In the genomic region with DNA sequence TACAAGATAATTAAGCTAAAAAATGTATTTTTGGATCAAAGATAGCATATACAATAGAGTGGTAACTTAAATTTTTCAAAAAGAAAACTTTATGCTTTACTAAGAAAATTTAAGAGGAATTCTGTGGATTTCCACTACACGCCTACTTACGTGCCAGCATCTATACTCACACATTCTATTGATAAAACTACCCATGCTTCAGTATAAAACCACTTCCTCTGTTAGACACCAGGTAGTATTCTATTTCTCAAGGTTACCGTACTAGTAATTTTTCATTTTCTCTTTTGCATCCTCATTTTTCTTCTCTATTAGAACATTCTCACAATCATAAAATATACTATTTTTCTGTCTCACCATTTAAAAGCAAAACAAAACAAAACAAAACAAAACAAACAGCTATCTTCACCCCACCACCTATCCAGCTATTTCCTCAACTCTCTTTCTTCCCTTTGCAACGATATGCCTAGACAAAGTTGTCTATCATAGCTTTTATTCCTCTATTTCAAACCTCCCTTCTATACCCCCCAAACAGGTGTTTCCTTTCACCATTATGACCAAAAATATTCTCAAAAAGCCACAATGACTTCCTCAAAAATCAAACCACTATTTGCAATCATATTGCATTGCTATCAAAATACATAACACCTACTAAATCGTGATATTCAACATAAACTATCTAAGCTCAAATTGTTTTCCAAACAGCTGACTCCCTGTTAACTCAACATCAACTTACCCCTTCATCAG, we compare ENCODE assay signal across 20 cellular contexts.
DNase-seq lines count a peak whose midpoint lies in the region; ATAC-seq and TF ChIP-seq lines count a peak whose summit lies in the region.
"Had no signal": no experiment of that assay in that cellular context is flagged by ENCODE, and none has a peak within 500 bp of the region (broad histone marks: within the 10 kb centered on the region; RNA-seq: fewer than 3 reads in every experiment).

No MANE protein-coding gene starts in this region.

- no peaks in the 10 kb centered on the region for H3K27me3 Mint-ChIP-seq in activated T-cell treated with anti-CD3 and anti-CD28 coated beads, Interleukin-2, amount 50 U/mL, for 72 hours (ENCODE audit: low read depth)
- no peaks in the 10 kb centered on the region for H3K27me3 Mint-ChIP-seq in activated CD8-positive, alpha-beta T cell treated with anti-CD3 and anti-CD28 coated beads for 36 hours
- H3K27me3 Mint-ChIP-seq: activated CD4-positive, alpha-beta T cell treated with anti-CD3 and anti-CD28 coated beads for 36 hours had no signal

- peak overlapping the region; percentile 20 to 33 for H3K4me3 Mint-ChIP-seq in activated T-cell treated with anti-CD3 and anti-CD28 coated beads, Interleukin-2, amount 50 U/mL, for 72 hours
- peak overlapping the region; percentile 2 for H3K4me3 Mint-ChIP-seq in activated CD8-positive, alpha-beta T cell treated with anti-CD3 and anti-CD28 coated beads for 36 hours
- H3K4me3 Mint-ChIP-seq: activated CD4-positive, alpha-beta T cell treated with anti-CD3 and anti-CD28 coated beads for 36 hours had no signal

- no peak overlapping the region for H3K4me2 ChIP-seq in osteoblast (ENCODE audit: insufficient read depth, low read length)

- H3K9me3 ChIP-seq in osteoblast (ENCODE audit: low read depth, low read length): peaks cover 2% of the 10 kb centered on the region
- H3K9me3 ChIP-seq: HAP-1, thoracic aorta had no signal

- no peak overlapping the region for H2AFZ ChIP-seq in osteoblast (ENCODE audit: low read length)

- H4K20me1 ChIP-seq in osteoblast (ENCODE audit: insufficient read depth, low read length): no peaks in the 10 kb centered on the region

- no peak for TF ChIP-seq CTCF in activated CD8-positive, alpha-beta T cell treated with anti-CD3 and anti-CD28 coated beads for 36 hours (IDR thresholded peaks at IDR 0.05)
- TF ChIP-seq CTCF in osteoblast (IDR thresholded peaks at IDR 0.05; ENCODE audit: extremely low read depth, low read depth, low read length): no peak

- POLR2A ChIA-PET in activated CD8-positive, alpha-beta T cell treated with anti-CD3 and anti-CD28 coated beads for 36 hours (lab: Charles Lee): no interaction called here

- no peak for ATAC-seq in activated T-cell treated with anti-CD3 and anti-CD28 coated beads, Interleukin-2, amount 50 U/mL, for 72 hours (replicated peaks in 1 of 2)
- ATAC-seq in HG03432 (IDR thresholded peaks at IDR 0.05; ENCODE audit: unreplicated experiment): peak; percentile 56
- peak; percentile 42 for ATAC-seq in activated CD8-positive, alpha-beta T cell treated with anti-CD3 and anti-CD28 coated beads for 36 hours
- no peak for ATAC-seq in GM18867 (IDR thresholded peaks at IDR 0.05; ENCODE audit: unreplicated experiment)
- ATAC-seq in HG03025 (IDR thresholded peaks at IDR 0.05; ENCODE audit: low FRiP score, unreplicated experiment): no peak
- no peak for ATAC-seq in left ventricle myocardium superior
- ATAC-seq: activated CD4-positive, alpha-beta T cell treated with anti-CD3 and anti-CD28 coated beads for 36 hours; activated naive CD4-positive, alpha-beta T cell treated with anti-CD3 and anti-CD28 coated beads, Interleukin-2, amount 50 U/mL, for 72 hours; esophagus mucosa; GM12878; right cardiac atrium had no signal

- no peaks in the 10 kb centered on the region for H3K79me2 ChIP-seq in osteoblast (ENCODE audit: insufficient read depth, low read length)

- no peaks in the 10 kb centered on the region for H3K36me3 ChIP-seq in osteoblast (ENCODE audit: insufficient read depth, low read length)
- H3K36me3 ChIP-seq: HAP-1, thoracic aorta had no signal

- peak overlapping the region; percentile 24 for H3K27ac Mint-ChIP-seq in activated T-cell treated with anti-CD3 and anti-CD28 coated beads, Interleukin-2, amount 50 U/mL, for 72 hours
- peak overlapping the region; percentile 3 for H3K27ac Mint-ChIP-seq in activated CD8-positive, alpha-beta T cell treated with anti-CD3 and anti-CD28 coated beads for 36 hours
- H3K27ac Mint-ChIP-seq: activated CD4-positive, alpha-beta T cell treated with anti-CD3 and anti-CD28 coated beads for 36 hours had no signal

- H3K4me3 ChIP-seq in osteoblast (ENCODE audit: insufficient read depth, low read length): no peak overlapping the region
- H3K4me3 ChIP-seq: GM12878, HAP-1, lung, thoracic aorta had no signal

- intact Hi-C loops in activated CD8-positive, alpha-beta T cell treated with anti-CD3 and anti-CD28 coated beads for 36 hours (cut with micrococcal nuclease): no loop called here
- intact Hi-C loops in left ventricle myocardium superior (cut with micrococcal nuclease): no loop called here

- no peak overlapping the region for H3K27ac ChIP-seq in osteoblast (ENCODE audit: low read depth, low read length)
- H3K27ac ChIP-seq: C4-2B, thoracic aorta had no signal

- no peaks in the 10 kb centered on the region for H3K27me3 ChIP-seq in osteoblast (ENCODE audit: insufficient read depth, low read length)

- H3K36me3 Mint-ChIP-seq in activated T-cell treated with anti-CD3 and anti-CD28 coated beads, Interleukin-2, amount 50 U/mL, for 72 hours (ENCODE audit: insufficient read depth in 2 of 2): no peaks in the 10 kb centered on the region
- H3K36me3 Mint-ChIP-seq in activated CD8-positive, alpha-beta T cell treated with anti-CD3 and anti-CD28 coated beads for 36 hours (ENCODE audit: low read depth): no peaks in the 10 kb centered on the region
- H3K36me3 Mint-ChIP-seq: activated naive CD4-positive, alpha-beta T cell treated with anti-CD3 and anti-CD28 coated beads, Interleukin-2, amount 50 U/mL, for 72 hours had no signal

- peaks cover 16% of the 10 kb centered on the region for H3K4me1 Mint-ChIP-seq in activated T-cell treated with anti-CD3 and anti-CD28 coated beads, Interleukin-2, amount 50 U/mL, for 72 hours (ENCODE audit: low read depth)
- H3K4me1 Mint-ChIP-seq in activated CD8-positive, alpha-beta T cell treated with anti-CD3 and anti-CD28 coated beads for 36 hours (ENCODE audit: low read depth): peaks cover 13% of the 10 kb centered on the region

- no peaks in the 10 kb centered on the region for H3K9me3 Mint-ChIP-seq in activated T-cell treated with anti-CD3 and anti-CD28 coated beads, Interleukin-2, amount 50 U/mL, for 72 hours
- no peaks in the 10 kb centered on the region for H3K9me3 Mint-ChIP-seq in activated CD8-positive, alpha-beta T cell treated with anti-CD3 and anti-CD28 coated beads for 36 hours
- H3K9me3 Mint-ChIP-seq: activated naive CD4-positive, alpha-beta T cell treated with anti-CD3 and anti-CD28 coated beads, Interleukin-2, amount 50 U/mL, for 72 hours had no signal

- no peak for DNase-seq in activated T-cell treated with anti-CD3 and anti-CD28 coated beads, Interleukin-2, amount 50 U/mL, for 72 hours
- no peak for DNase-seq in activated T-cell treated with anti-CD3 and anti-CD28 coated beads, Interleukin-2, amount 50 U/mL, for 48 hours
- no peak for DNase-seq in activated CD8-positive, alpha-beta T cell treated with anti-CD3 and anti-CD28 coated beads for 36 hours
- DNase-seq in osteoblast (ENCODE audit: insufficient read length, low spot score, missing footprints): peak; percentile 8
- no peak for DNase-seq in left ventricle myocardium superior
- DNase-seq: activated CD4-positive, alpha-beta T cell treated with anti-CD3 and anti-CD28 coated beads for 36 hours; effector CD8-positive, alpha-beta T cell; kidney; NCI-H510A treated with DMSO at 0.1 percent for 48 hours; right cardiac atrium had no signal

- H3K4me1 ChIP-seq in osteoblast (ENCODE audit: insufficient read depth, low read length): no peaks in the 10 kb centered on the region
- H3K4me1 ChIP-seq: HAP-1 had no signal

- CTCF ChIA-PET in activated CD8-positive, alpha-beta T cell treated with anti-CD3 and anti-CD28 coated beads for 36 hours (lab: Charles Lee): interaction anchor here (0.9 to 1.7 kb wide), 3 partner anchors 14 to 102 kb away, joined by 3 to 6 read pairs (median 3); no protein-coding TSS in a partner anchor

Comparison
In these comparisons a context has a peak if more than half of its experiments do, and no peak if none do; other contexts are left out.
1. ATAC-seq: peak in HG03432 (single experiment) and activated CD8-positive, alpha-beta T cell treated with anti-CD3 and anti-CD28 coated beads for 36 hours (single experiment); none in activated T-cell treated with anti-CD3 and anti-CD28 coated beads, Interleukin-2, amount 50 U/mL, for 72 hours (0 of 2), GM18867 (single experiment), HG03025 (single experiment) and left ventricle myocardium superior (single experiment).